8 cellular contexts compared by ENCODE assay signal in genomic region chr18:26458526-26459232, GRCh38.
A peak's percentile ranks its signal among the peaks of the same experiment; 100 is the strongest.
DNase-seq lines count a peak whose midpoint lies in the region; ATAC-seq and TF ChIP-seq lines count a peak whose summit lies in the region.

No MANE protein-coding gene starts in this region.

- H3K27me3 Mint-ChIP-seq in GM23338 (ENCODE audit: insufficient read depth, low read depth, poor library complexity) = peaks cover 14% of the 10 kb centered on the region

- H3K9ac ChIP-seq in Karpas-422 (ENCODE audit: low read length) = no peak overlapping the region

- H3K27me3 ChIP-seq in GM23338 (ENCODE audit: insufficient read depth) (no peaks in the 10 kb centered on the region), Karpas-422 (ENCODE audit: low read length) (no peaks in the 10 kb centered on the region)

- H3K27ac ChIP-seq in GM23338 (ENCODE audit: low read depth) (no peak overlapping the region), Karpas-422 (ENCODE audit: low read length) (no peak overlapping the region)

- no peaks in the 10 kb centered on the region; the same call in 1 of the 2 replicates for H3K9me2 ChIP-seq in GM23338 (ENCODE audit: insufficient read depth)
- no peaks in the 10 kb centered on the region for H3K9me2 ChIP-seq in Karpas-422 (replicated peaks; ENCODE audit: insufficient read depth, low read length)

- no peak for TF ChIP-seq POLR2A in erythroblast (IDR thresholded peaks at IDR 0.05; ENCODE audit: low read length)

- H3K9me3 ChIP-seq in Karpas-422 (ENCODE audit: low read length) = no peaks in the 10 kb centered on the region

- H3K36me3 ChIP-seq in GM23338 (ENCODE audit: insufficient read depth) (no peaks in the 10 kb centered on the region), Karpas-422 (ENCODE audit: insufficient read depth, low read length) (no peaks in the 10 kb centered on the region)

- no peaks in the 10 kb centered on the region for H3K79me2 ChIP-seq in GM23338 (replicated peaks; ENCODE audit: insufficient read depth)
- no peaks in the 10 kb centered on the region for H3K79me2 ChIP-seq in Karpas-422 (ENCODE audit: low read length)

- no peaks in the 10 kb centered on the region for H3K9me3 Mint-ChIP-seq in GM23338

- H3K4me3 ChIP-seq in GM23338 (no peak overlapping the region), Karpas-422 (ENCODE audit: low read length) (no peak overlapping the region)

- no peak overlapping the region for H3K27ac Mint-ChIP-seq in GM23338

- TF ChIP-seq CTCF in GM20000 (IDR thresholded peaks at IDR 0.05; ENCODE audit: extremely low read depth, missing control alignments) = no peak
- no peak for TF ChIP-seq CTCF in GM23338 (conservative IDR thresholded peaks at IDR 0.05; ENCODE audit: low read depth in 2 of 2)

- peaks cover 31% of the 10 kb centered on the region for H3K4me1 Mint-ChIP-seq in GM23338

- H3K36me3 Mint-ChIP-seq in GM23338 (ENCODE audit: low read depth) = peaks cover 8% of the 10 kb centered on the region

- ATAC-seq in HG03520 (IDR thresholded peaks at IDR 0.05; ENCODE audit: unreplicated experiment) (peak; percentile 67), GM23338 (no peak; the same call in 2 of the 3 replicates), left lobe of liver (no peak)

- H2AFZ ChIP-seq in GM23338 (no peak overlapping the region), Karpas-422 (ENCODE audit: low read length) (no peak overlapping the region)

- H4K20me1 ChIP-seq in GM23338 (replicated peaks; ENCODE audit: insufficient read depth) (no peaks in the 10 kb centered on the region), Karpas-422 (ENCODE audit: insufficient read depth, low read depth, low read length) (no peaks in the 10 kb centered on the region)

- H3K4me1 ChIP-seq in GM23338 (ENCODE audit: insufficient read depth) (peaks cover 21% of the 10 kb centered on the region), Karpas-422 (ENCODE audit: low read length) (0 out of 2 replicates have a peak, but pooled peaks cover 4% of the 10 kb centered on the region)

- DNase-seq in Daoy (ENCODE audit: low read depth) = peak; percentile 70
- DNase-seq in GM20000 (ENCODE audit: low spot score) = peak; percentile 60
- peak; percentile 68 for DNase-seq in astrocyte of the hippocampus (ENCODE audit: low read depth, low spot score)
- DNase-seq in GM23338 (ENCODE audit: low spot score) = no peak
- DNase-seq in Karpas-422 = no peak
- DNase-seq in erythroblast (lab: John Stamatoyannopoulos, UW) = no peak
- no peak for DNase-seq in left lobe of liver (ENCODE audit: low spot score)

- H3K4me2 ChIP-seq in GM23338 (no peak overlapping the region), Karpas-422 (ENCODE audit: low read depth, low read length, poor library complexity, severe bottlenecking) (no peak overlapping the region)

- no peak overlapping the region; the same call in 2 of the 3 replicates for H3K4me3 Mint-ChIP-seq in GM23338

- no peaks in the 10 kb centered on the region for H3F3A ChIP-seq in GM23338 (replicated peaks; ENCODE audit: low read depth)

TF ChIP-seq in GM23338, 12 proteins besides CTCF, POLR2A, EP300 and RAD21:
- TF ChIP-seq POLR2AphosphoS5 (IDR thresholded peaks at IDR 0.05; ENCODE audit: low read depth) (no peak), ZNF331 (CRISPR knock-in tag; IDR thresholded peaks at IDR 0.05; ENCODE audit: low read depth) (no peak), JUNB (IDR thresholded peaks at IDR 0.05; ENCODE audit: unreplicated experiment) (no peak)
- TF ChIP-seq, protein P1, sequence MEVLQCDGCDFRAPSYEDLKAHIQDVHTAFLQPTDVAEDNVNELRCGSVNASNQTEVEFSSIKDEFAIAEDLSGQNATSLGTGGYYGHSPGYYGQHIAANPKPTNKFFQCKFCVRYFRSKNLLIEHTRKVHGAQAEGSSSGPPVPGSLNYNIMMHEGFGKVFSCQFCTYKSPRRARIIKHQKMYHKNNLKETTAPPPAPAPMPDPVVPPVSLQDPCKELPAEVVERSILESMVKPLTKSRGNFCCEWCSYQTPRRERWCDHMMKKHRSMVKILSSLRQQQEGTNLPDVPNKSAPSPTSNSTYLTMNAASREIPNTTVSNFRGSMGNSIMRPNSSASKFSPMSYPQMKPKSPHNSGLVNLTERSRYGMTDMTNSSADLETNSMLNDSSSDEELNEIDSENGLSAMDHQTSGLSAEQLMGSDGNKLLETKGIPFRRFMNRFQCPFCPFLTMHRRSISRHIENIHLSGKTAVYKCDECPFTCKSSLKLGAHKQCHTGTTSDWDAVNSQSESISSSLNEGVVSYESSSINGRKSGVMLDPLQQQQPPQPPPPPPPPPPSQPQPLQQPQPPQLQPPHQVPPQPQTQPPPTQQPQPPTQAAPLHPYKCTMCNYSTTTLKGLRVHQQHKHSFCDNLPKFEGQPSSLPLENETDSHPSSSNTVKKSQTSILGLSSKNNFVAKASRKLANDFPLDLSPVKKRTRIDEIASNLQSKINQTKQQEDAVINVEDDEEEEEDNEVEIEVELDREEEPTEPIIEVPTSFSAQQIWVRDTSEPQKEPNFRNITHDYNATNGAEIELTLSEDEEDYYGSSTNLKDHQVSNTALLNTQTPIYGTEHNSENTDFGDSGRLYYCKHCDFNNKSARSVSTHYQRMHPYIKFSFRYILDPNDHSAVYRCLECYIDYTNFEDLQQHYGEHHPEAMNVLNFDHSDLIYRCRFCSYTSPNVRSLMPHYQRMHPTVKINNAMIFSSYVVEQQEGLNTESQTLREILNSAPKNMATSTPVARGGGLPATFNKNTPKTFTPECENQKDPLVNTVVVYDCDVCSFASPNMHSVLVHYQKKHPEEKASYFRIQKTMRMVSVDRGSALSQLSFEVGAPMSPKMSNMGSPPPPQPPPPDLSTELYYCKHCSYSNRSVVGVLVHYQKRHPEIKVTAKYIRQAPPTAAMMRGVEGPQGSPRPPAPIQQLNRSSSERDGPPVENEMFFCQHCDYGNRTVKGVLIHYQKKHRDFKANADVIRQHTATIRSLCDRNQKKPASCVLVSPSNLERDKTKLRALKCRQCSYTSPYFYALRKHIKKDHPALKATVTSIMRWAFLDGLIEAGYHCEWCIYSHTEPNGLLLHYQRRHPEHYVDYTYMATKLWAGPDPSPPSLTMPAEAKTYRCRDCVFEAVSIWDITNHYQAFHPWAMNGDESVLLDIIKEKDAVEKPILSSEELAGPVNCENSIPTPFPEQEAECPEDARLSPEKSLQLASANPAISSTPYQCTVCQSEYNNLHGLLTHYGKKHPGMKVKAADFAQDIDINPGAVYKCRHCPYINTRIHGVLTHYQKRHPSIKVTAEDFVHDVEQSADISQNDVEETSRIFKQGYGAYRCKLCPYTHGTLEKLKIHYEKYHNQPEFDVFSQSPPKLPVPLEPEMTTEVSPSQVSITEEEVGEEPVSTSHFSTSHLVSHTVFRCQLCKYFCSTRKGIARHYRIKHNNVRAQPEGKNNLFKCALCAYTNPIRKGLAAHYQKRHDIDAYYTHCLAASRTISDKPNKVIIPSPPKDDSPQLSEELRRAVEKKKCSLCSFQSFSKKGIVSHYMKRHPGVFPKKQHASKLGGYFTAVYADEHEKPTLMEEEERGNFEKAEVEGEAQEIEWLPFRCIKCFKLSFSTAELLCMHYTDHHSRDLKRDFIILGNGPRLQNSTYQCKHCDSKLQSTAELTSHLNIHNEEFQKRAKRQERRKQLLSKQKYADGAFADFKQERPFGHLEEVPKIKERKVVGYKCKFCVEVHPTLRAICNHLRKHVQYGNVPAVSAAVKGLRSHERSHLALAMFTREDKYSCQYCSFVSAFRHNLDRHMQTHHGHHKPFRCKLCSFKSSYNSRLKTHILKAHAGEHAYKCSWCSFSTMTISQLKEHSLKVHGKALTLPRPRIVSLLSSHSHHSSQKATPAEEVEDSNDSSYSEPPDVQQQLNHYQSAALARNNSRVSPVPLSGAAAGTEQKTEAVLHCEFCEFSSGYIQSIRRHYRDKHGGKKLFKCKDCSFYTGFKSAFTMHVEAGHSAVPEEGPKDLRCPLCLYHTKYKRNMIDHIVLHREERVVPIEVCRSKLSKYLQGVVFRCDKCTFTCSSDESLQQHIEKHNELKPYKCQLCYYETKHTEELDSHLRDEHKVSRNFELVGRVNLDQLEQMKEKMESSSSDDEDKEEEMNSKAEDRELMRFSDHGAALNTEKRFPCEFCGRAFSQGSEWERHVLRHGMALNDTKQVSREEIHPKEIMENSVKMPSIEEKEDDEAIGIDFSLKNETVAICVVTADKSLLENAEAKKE (CRISPR knock-in tag; IDR thresholded peaks at IDR 0.05) = no peak

Comparison
In these comparisons a context has a peak if more than half of its experiments do, and no peak if none do; other contexts are left out.
1. DNase-seq: peak in Daoy (single experiment), GM20000 (single experiment) and astrocyte of the hippocampus (single experiment); none in GM23338 (single experiment), Karpas-422 (single experiment), erythroblast (0 of 2) and left lobe of liver (single experiment).